In the genomic region with DNA sequence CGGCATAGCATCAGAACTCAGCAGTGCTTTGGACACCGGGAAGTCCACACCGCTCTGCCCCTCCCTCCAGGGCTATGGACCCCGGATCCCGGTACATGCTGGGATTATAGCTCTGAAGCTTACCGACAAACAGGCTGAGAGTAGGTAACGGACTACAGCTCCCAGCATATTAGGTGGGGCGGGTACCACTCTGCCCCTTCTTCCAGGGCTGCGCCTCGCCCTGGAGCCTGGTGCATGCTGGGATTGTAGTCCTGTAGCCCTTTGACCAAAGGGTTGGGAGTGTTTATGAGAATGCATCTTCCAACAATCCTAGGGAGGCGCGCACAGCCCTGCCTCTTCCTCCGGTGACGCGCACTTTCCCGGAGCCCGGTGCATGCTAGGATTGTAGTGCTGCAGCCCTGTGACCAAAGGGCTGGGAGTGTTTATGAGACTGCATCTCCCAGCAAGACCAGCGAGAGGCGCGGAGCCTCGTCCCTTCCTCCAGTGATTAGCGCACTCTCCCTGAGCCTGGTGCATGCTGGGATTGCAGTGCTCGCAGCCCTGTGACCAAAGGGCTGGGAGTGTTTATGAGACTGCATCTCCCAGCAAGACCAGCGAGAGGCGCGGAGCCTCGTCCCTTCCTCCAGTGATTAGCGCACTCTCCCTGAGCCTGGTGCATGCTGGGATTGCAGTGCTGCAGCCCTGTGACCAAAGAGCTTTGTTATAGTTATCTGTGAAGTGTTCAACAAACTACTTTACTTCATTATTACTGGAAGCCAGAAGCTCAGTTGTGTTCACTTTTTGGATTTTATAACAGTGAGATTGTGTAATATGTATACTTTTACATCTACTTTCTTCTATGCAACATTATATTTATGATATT, we compare ENCODE assay signal across 10 cellular contexts. TPM values are rescaled to one million over a fixed set of nuclear protein-coding genes. Genes with fewer than 3 reads are reported as not detected.
"Had no signal": no experiment of that assay in that cellular context is flagged by ENCODE, and none has a peak within 500 bp of the region (broad histone marks: within the 10 kb centered on the region; RNA-seq: fewer than 3 reads in every experiment).

No MANE protein-coding gene starts in this region.

RNA-seq across cellular contexts. Expression of a gene that starts 14.7 kb away (rescaled TPM):
- total RNA-seq: activated CD4-positive, alpha-beta memory T cell treated with anti-CD3 and anti-CD28 coated beads for 36 hours; activated CD4-positive, alpha-beta T cell treated with anti-CD3 and anti-CD28 coated beads, Interleukin-2, amount 10 ng/mL, durations not matched to agents 7 days and 5 days; activated naive CD4-positive, alpha-beta T cell treated with anti-CD3 and anti-CD28 coated beads, Interleukin-2, amount 50 U/mL, for 72 hours; ascending aorta; body of pancreas; bronchial epithelial cell; M059J; Peyer's patch had no signal

RNA-seq across cellular contexts. Expression of a gene that starts 22.6 kb away (rescaled TPM):
- total RNA-seq: activated CD4-positive, alpha-beta T cell treated with anti-CD3 and anti-CD28 coated beads, Interleukin-2, amount 10 ng/mL, durations not matched to agents 7 days and 5 days; activated T-cell treated with anti-CD3 and anti-CD28 coated beads, Interleukin-2, amount 50 U/mL, for 4 hours; ascending aorta; body of pancreas; bronchial epithelial cell; Peyer's patch; T-cell had no signal
